Comparison of ENCODE assay signal across 21 cellular contexts in genomic region chr7:16762177-16762576, GRCh38. TPM values are rescaled to one million over a fixed set of nuclear protein-coding genes. Genes with fewer than 3 reads are reported as not detected.
"Had no signal": no experiment of that assay in that cellular context is flagged by ENCODE, and none has a peak within 500 bp of the region (broad histone marks: within the 10 kb centered on the region; RNA-seq: fewer than 3 reads in every experiment).

No MANE protein-coding gene starts in this region.

- FAIRE-seq: kidney, TTC549 had no signal

- H3K27me3 ChIP-seq: cardiac muscle cell, dorsolateral prefrontal cortex, right atrium auricular region, suprapubic skin had no signal

- H3K9me3 ChIP-seq: prostate gland, right atrium auricular region had no signal

- DNase-seq: activated CD4-positive, alpha-beta memory T cell treated with anti-CD3 and anti-CD28 coated beads, Interleukin-2, amount 10 ng/mL, durations not matched to agents 7 days and 5 days; activated CD4-positive, alpha-beta T cell treated with anti-CD3 and anti-CD28 coated beads for 4 hours; activated CD8-positive, alpha-beta memory T cell treated with anti-CD3 and anti-CD28 coated beads, Interleukin-2, amount 10 ng/mL, durations not matched to agents 7 days and 5 days; activated naive CD4-positive, alpha-beta T cell; activated naive CD8-positive, alpha-beta T cell treated with anti-CD3 and anti-CD28 coated beads for 36 hours; amniotic stem cell; dorsolateral prefrontal cortex; foreskin fibroblast; hippocampal formation; kidney; stimulated activated naive CD8-positive, alpha-beta T cell treated with anti-CD3 and anti-CD28 coated beads, Interleukin-15, amount 100 ng/mL, for 72 hours had no signal

- H3K4me1 ChIP-seq: right atrium auricular region, suprapubic skin had no signal

- H3K27ac ChIP-seq: cardiac muscle cell, dorsolateral prefrontal cortex, epithelial cell of prostate, prostate gland, right atrium auricular region, suprapubic skin had no signal

- H3K36me3 ChIP-seq: cardiac muscle cell, prostate gland, right atrium auricular region, suprapubic skin had no signal

- H3K4me3 ChIP-seq: cardiac muscle cell, dorsolateral prefrontal cortex, prostate gland, right atrium auricular region, suprapubic skin had no signal

RNA-seq across cellular contexts. Expression of gene AGR2, which starts 42.6 kb away (rescaled TPM):
- total RNA-seq: activated CD4-positive, alpha-beta memory T cell treated with anti-CD3 and anti-CD28 coated beads, Interleukin-2, amount 10 ng/mL, durations not matched to agents 7 days and 5 days; activated CD8-positive, alpha-beta memory T cell treated with anti-CD3 and anti-CD28 coated beads, Interleukin-2, amount 10 ng/mL, durations not matched to agents 7 days and 5 days; activated naive CD8-positive, alpha-beta T cell treated with anti-CD3 and anti-CD28 coated beads for 36 hours; activated T-helper 17 cell treated with anti-CD3 and anti-CD28 coated beads, Interleukin-2, amount 50 U/mL, for 72 hours; cardiac muscle cell; myocyte; neural crest cell; right atrium auricular region; T-helper 2 cell treated with Interferon-gamma antibody and Interleukin-4, amounts not matched to agents 100 ng/mL and 5 ng/mL, for 36 hours had no signal
